11 cellular contexts compared by ENCODE assay signal in genomic region chr12:6462234-6462995, GRCh38. TPM values are rescaled to one million over a fixed set of nuclear protein-coding genes. Genes with fewer than 3 reads are reported as not detected.
DNase-seq lines count a peak whose midpoint lies in the region; ATAC-seq and TF ChIP-seq lines count a peak whose summit lies in the region.
"Had no signal": no experiment of that assay in that cellular context is flagged by ENCODE, and none has a peak within 500 bp of the region (broad histone marks: within the 10 kb centered on the region; RNA-seq: fewer than 3 reads in every experiment).

No MANE protein-coding gene starts in this region.

- CTCF ChIA-PET in mammary epithelial cell (lab: Charles Lee; ENCODE audit: low non-redundant PET) = no interaction called here

- H3K36me3 Mint-ChIP-seq in activated CD4-positive, alpha-beta T cell treated with anti-CD3 and anti-CD28 coated beads, Interleukin-2, amount 10 ng/mL, durations not matched to agents 24 days and 14 days (ENCODE audit: low read depth) = peaks cover 90% of the 10 kb centered on the region

- no peak overlapping the region for H2AFZ ChIP-seq in mammary epithelial cell (ENCODE audit: low read depth, low read length)

- DNase-seq in breast epithelium (ENCODE audit: low spot score in 2 of 2) (no peak), mammary epithelial cell (no peak), posterior cingulate gyrus (no peak), activated gamma-delta T cell treated with Interleukin-2 at 50 U/mL for 16 hours (no peak)
- DNase-seq in activated CD4-positive, alpha-beta T cell treated with anti-CD3 and anti-CD28 coated beads, Interleukin-2, amount 10 ng/mL, durations not matched to agents 24 days and 14 days = peak; percentile 85
- DNase-seq: NCI-H69 had no signal

- H3K4me1 ChIP-seq in breast epithelium (no peaks in the 10 kb centered on the region), mammary epithelial cell (ENCODE audit: insufficient read depth, low read length) (no peaks in the 10 kb centered on the region), gastroesophageal sphincter (peaks cover 0 to 55% (median 0%) of the 10 kb centered on the region in 3 donors), thymus (ENCODE audit: control insufficient read depth, insufficient read depth, low read length) (peaks cover 42% of the 10 kb centered on the region)

- H3K4me3 Mint-ChIP-seq in activated CD4-positive, alpha-beta T cell treated with anti-CD3 and anti-CD28 coated beads, Interleukin-2, amount 10 ng/mL, durations not matched to agents 24 days and 14 days = peak overlapping the region; percentile 84

- in situ Hi-C loops in mammary epithelial cell (cut with MboI; ENCODE audit: low sequenced_read_pairs in 2 of 2) = no loop called here

- TF ChIP-seq EP300 in gastroesophageal sphincter (IDR thresholded peaks at IDR 0.05) = no peak

- no peaks in the 10 kb centered on the region for H3K27me3 Mint-ChIP-seq in activated CD4-positive, alpha-beta T cell treated with anti-CD3 and anti-CD28 coated beads, Interleukin-2, amount 10 ng/mL, durations not matched to agents 24 days and 14 days

- TF ChIP-seq POLR2A in breast epithelium (IDR thresholded peaks at IDR 0.05) (no peak), gastroesophageal sphincter (IDR thresholded peaks at IDR 0.05) (no peak)

- intact Hi-C loops in breast epithelium (cut with DNase I; ENCODE audit: low total_unique reads) (no loop called here), mammary epithelial cell (cut with micrococcal nuclease) (no loop called here), posterior cingulate gyrus (cut with DNase I) (no loop called here)
- intact Hi-C loops in activated CD4-positive, alpha-beta T cell treated with anti-CD3 and anti-CD28 coated beads, Interleukin-2, amount 10 ng/mL, durations not matched to agents 24 days and 14 days (cut with micrococcal nuclease) = loop anchor here (1.0 to 5.0 kb wide), 7 partner anchors 8 to 126 kb away; partner anchors contain the start of genes IFFO1, MRPL51, TAPBPL and VAMP1

- H3K27me3 ChIP-seq in breast epithelium (no peaks in the 10 kb centered on the region), mammary epithelial cell (ENCODE audit: insufficient read depth, low read length) (no peaks in the 10 kb centered on the region), gastroesophageal sphincter (no peaks in the 10 kb centered on the region), thymus (ENCODE audit: control insufficient read depth, insufficient read depth) (no peaks in the 10 kb centered on the region)
- H3K27me3 ChIP-seq: brain microvascular endothelial cell had no signal

- H3K79me2 ChIP-seq in mammary epithelial cell (ENCODE audit: insufficient read depth, low read length) = no peaks in the 10 kb centered on the region

- H3K9me3 ChIP-seq in breast epithelium = no peaks in the 10 kb centered on the region
- H3K9me3 ChIP-seq in mammary epithelial cell (replicated peaks; ENCODE audit: insufficient read depth, low read length) = no peaks in the 10 kb centered on the region
- H3K9me3 ChIP-seq in gastroesophageal sphincter = no peaks in the 10 kb centered on the region
- H3K9me3 ChIP-seq in thymus (ENCODE audit: control insufficient read depth) = no peaks in the 10 kb centered on the region

- no peaks in the 10 kb centered on the region for H4K20me1 ChIP-seq in mammary epithelial cell (ENCODE audit: insufficient read depth, low read length)

- H3K9ac ChIP-seq in mammary epithelial cell (ENCODE audit: insufficient read depth, low read length) = no peak overlapping the region

- dilution Hi-C loops in mammary epithelial cell (cut with HindIII; ENCODE audit: low sequenced_read_pairs) = loop anchor here (5.0 kb wide), 1 partner anchor 140 kb away; no protein-coding TSS in a partner anchor

- peak overlapping the region; percentile 41 to 55 for H3K27ac ChIP-seq in breast epithelium
- no peak overlapping the region for H3K27ac ChIP-seq in mammary epithelial cell (ENCODE audit: insufficient read depth, low read depth, low read length)
- peak overlapping the region in 3 of 4 donors; percentile 5 to 60 (median 54) for H3K27ac ChIP-seq in gastroesophageal sphincter
- peak overlapping the region; percentile 91 for H3K27ac ChIP-seq in thymus (ENCODE audit: low read depth)
- H3K27ac ChIP-seq: brain microvascular endothelial cell had no signal

- no peak for TF ChIP-seq CTCF in breast epithelium (IDR thresholded peaks at IDR 0.05)
- TF ChIP-seq CTCF in mammary epithelial cell (conservative IDR thresholded peaks at IDR 0.05 in 1 of 2, IDR thresholded peaks at IDR 0.05 in 1 of 2; ENCODE audit: extremely low read depth in 1 of 2, insufficient read depth in 1 of 2, low read depth in 1 of 2, low read length in 2 of 2) = no peak
- no peak for TF ChIP-seq CTCF in gastroesophageal sphincter (IDR thresholded peaks at IDR 0.05)

- BruUV-seq in mammary epithelial cell (replicated peaks; lab: Mats Ljungman, UMichigan) = no TSS peak

- peaks cover 78% of the 10 kb centered on the region for H3K4me1 Mint-ChIP-seq in activated CD4-positive, alpha-beta T cell treated with anti-CD3 and anti-CD28 coated beads, Interleukin-2, amount 10 ng/mL, durations not matched to agents 24 days and 14 days

- no peak overlapping the region for H3K4me2 ChIP-seq in mammary epithelial cell (ENCODE audit: insufficient read depth, low read depth, low read length)

- peak overlapping the region; percentile 97 for H3K27ac Mint-ChIP-seq in activated CD4-positive, alpha-beta T cell treated with anti-CD3 and anti-CD28 coated beads, Interleukin-2, amount 10 ng/mL, durations not matched to agents 24 days and 14 days

- no peak for ATAC-seq in gastroesophageal sphincter
- ATAC-seq in HG03196 (IDR thresholded peaks at IDR 0.05; ENCODE audit: unreplicated experiment) = no peak
- ATAC-seq: HepG2 had no signal

- 94% methylated on average over 12 of the region's 14 CpGs for WGBS in mammary epithelial cell (ENCODE audit: low coverage, missing lambda C conversion rate)
- 76 to 79% methylated on average over 10 to 13 of the region's 14 CpGs for WGBS in gastroesophageal sphincter (ENCODE audit: low coverage in 1 of 2), 2 donors
- WGBS in thymus = 87% methylated on average over 14 of the region's 14 CpGs

- H3K4me3 ChIP-seq in breast epithelium (no peak overlapping the region), mammary epithelial cell (replicated peaks in 1 of 3; ENCODE audit: insufficient read depth in 1 of 3, low read depth in 2 of 3, low read length in 3 of 3) (no peak overlapping the region), gastroesophageal sphincter (no peak overlapping the region), thymus (ENCODE audit: low read length) (peak overlapping the region; percentile 5)

- peaks cover 11% of the 10 kb centered on the region for H3K36me3 ChIP-seq in breast epithelium
- peaks cover 3% of the 10 kb centered on the region for H3K36me3 ChIP-seq in mammary epithelial cell (ENCODE audit: insufficient read depth, low read length)
- H3K36me3 ChIP-seq in gastroesophageal sphincter = peaks cover 0 to 84% of the 10 kb centered on the region in 2 donors
- H3K36me3 ChIP-seq in thymus (ENCODE audit: control insufficient read depth, insufficient read depth) = peaks cover 68% of the 10 kb centered on the region

- no peaks in the 10 kb centered on the region for H3K9me3 Mint-ChIP-seq in activated CD4-positive, alpha-beta T cell treated with anti-CD3 and anti-CD28 coated beads, Interleukin-2, amount 10 ng/mL, durations not matched to agents 24 days and 14 days

RNA-seq across cellular contexts. Expression of gene VAMP1, which starts 8.1 kb away (rescaled TPM):
- total RNA-seq in breast epithelium (10 to 100 TPM in 2 of 3 donors, 1 to 10 TPM in 1; 8.2 to 12.5 (median 11.1) TPM), mammary epithelial cell (1 to 10 TPM; 2.1 to 5.0 TPM), gastroesophageal sphincter (10 to 100 TPM; 10.5 to 45.5 (median 17.9) TPM)
- polyA plus RNA-seq in mammary epithelial cell (5.8 TPM), thymus (17.2 TPM)
- polyA minus RNA-seq in mammary epithelial cell = 2.4 TPM
- 50.0 and 51.2 TPM in 2 replicates for total RNA-seq in activated CD4-positive, alpha-beta T cell treated with anti-CD3 and anti-CD28 coated beads, Interleukin-2, amount 10 ng/mL, durations not matched to agents 24 days and 14 days

RNA-seq across cellular contexts. Expression of gene TAPBPL, which starts 10.6 kb away (rescaled TPM):
- total RNA-seq in breast epithelium = 10 to 100 TPM; 16.5 to 24.6 (median 22.9) TPM
- total RNA-seq in mammary epithelial cell = 1 to 10 TPM; 4.0 to 5.0 TPM
- polyA plus RNA-seq in mammary epithelial cell = 7.3 TPM
- 52.6 TPM for polyA minus RNA-seq in mammary epithelial cell
- total RNA-seq in activated CD4-positive, alpha-beta T cell treated with anti-CD3 and anti-CD28 coated beads, Interleukin-2, amount 10 ng/mL, durations not matched to agents 24 days and 14 days = 31.9 and 33.0 TPM in 2 replicates
- 10 to 100 TPM; 11.6 to 31.3 (median 16.4) TPM for total RNA-seq in gastroesophageal sphincter
- 28.6 TPM for polyA plus RNA-seq in thymus

RNA-seq across cellular contexts. Expression of gene CD27, which starts 17.7 kb away (rescaled TPM):
- total RNA-seq in breast epithelium (1 to 10 TPM in 2 of 3 donors, under 1 TPM in 1; 0.64 to 4.3 (median 2.6) TPM), mammary epithelial cell (not detected), gastroesophageal sphincter (under 1 TPM in 2 of 4 donors, not detected in 2; 0.45 to 0.89 TPM)
- polyA plus RNA-seq in mammary epithelial cell (not detected), thymus (75.4 TPM)
- not detected for polyA minus RNA-seq in mammary epithelial cell
- total RNA-seq in activated CD4-positive, alpha-beta T cell treated with anti-CD3 and anti-CD28 coated beads, Interleukin-2, amount 10 ng/mL, durations not matched to agents 24 days and 14 days = 74.0 and 77.7 TPM in 2 replicates
- total RNA-seq: HepG2 had no signal

RNA-seq across cellular contexts. Expression of gene MRPL51, which starts 30.6 kb away (rescaled TPM):
- 10 to 100 TPM; 58.5 to 72.1 (median 62.4) TPM for total RNA-seq in breast epithelium
- total RNA-seq in mammary epithelial cell = 100 to 1,000 TPM in 1 of 2 donors, 10 to 100 TPM in 1; 51.7 to 192 TPM
- 124 TPM for polyA plus RNA-seq in mammary epithelial cell
- 18.7 TPM for polyA minus RNA-seq in mammary epithelial cell
- 277 and 280 TPM in 2 replicates for total RNA-seq in activated CD4-positive, alpha-beta T cell treated with anti-CD3 and anti-CD28 coated beads, Interleukin-2, amount 10 ng/mL, durations not matched to agents 24 days and 14 days
- total RNA-seq in gastroesophageal sphincter = 10 to 100 TPM; 51.0 to 99.3 (median 66.0) TPM
- 136 TPM for polyA plus RNA-seq in thymus

RNA-seq across cellular contexts. Expression of gene NCAPD2, which starts 31.5 kb away (rescaled TPM):
- total RNA-seq in breast epithelium = 10 to 100 TPM; 21.6 to 66.7 (median 53.9) TPM
- 10 to 100 TPM; 17.8 to 53.7 TPM for total RNA-seq in mammary epithelial cell
- 60.4 TPM for polyA plus RNA-seq in mammary epithelial cell
- 156 TPM for polyA minus RNA-seq in mammary epithelial cell
- total RNA-seq in activated CD4-positive, alpha-beta T cell treated with anti-CD3 and anti-CD28 coated beads, Interleukin-2, amount 10 ng/mL, durations not matched to agents 24 days and 14 days = 104 and 106 TPM in 2 replicates
- 10 to 100 TPM; 21.2 to 28.0 (median 24.8) TPM for total RNA-seq in gastroesophageal sphincter
- 18.8 TPM for polyA plus RNA-seq in thymus

Comparison
In these comparisons a context has a peak if more than half of its experiments do, and no peak if none do; other contexts are left out.
1. RNA of gene CD27, which starts 17.7 kb away (total RNA-seq): 74.0 to 77.7 TPM in activated CD4-positive, alpha-beta T cell treated with anti-CD3 and anti-CD28 coated beads, Interleukin-2, amount 10 ng/mL, durations not matched to agents 24 days and 14 days; 0.64 to 4.3 TPM in breast epithelium, 0.45 to 0.89 TPM in gastroesophageal sphincter and not detected in mammary epithelial cell; every median in the first group is over 10 times any median in the second.